27 cellular contexts compared by ENCODE assay signal in genomic region chr9:108600896-108601295, GRCh38.
"Had no signal": no experiment of that assay in that cellular context is flagged by ENCODE, and none has a peak within 500 bp of the region (broad histone marks: within the 10 kb centered on the region; RNA-seq: fewer than 3 reads in every experiment).

No MANE protein-coding gene starts in this region.

- H3K27ac Mint-ChIP-seq: stimulated activated memory B cell treated with anti-CD40 and anti-IgM and Interleukin-4, amounts not matched to agents 10 μg/mL and 1 μg/mL and 100 μg/mL, for 72 hours; stimulated activated naive B cell treated with anti-CD40 and anti-IgM and Interleukin-4, amounts not matched to agents 10 μg/mL and 1 μg/mL and 100 μg/mL, for 72 hours; stimulated activated naive CD8-positive, alpha-beta T cell treated with anti-CD3 and anti-CD28 coated beads, Interleukin-15, amount 100 ng/mL, for 72 hours; stimulated activated naive CD8-positive, alpha-beta T cell treated with anti-CD3 and anti-CD28 coated beads, Interleukin-15, Interleukin-2, amounts not matched to agents 100 ng/mL and 50 ng/mL, for 24 hours; type B pancreatic cell had no signal

- H3K27me3 ChIP-seq: stomach, suprapubic skin, testis, thyroid gland, tibial artery, tibial nerve, transverse colon, upper lobe of left lung, uterus, vagina had no signal

- ATAC-seq: stimulated activated memory B cell treated with anti-CD40 and anti-IgM and Interleukin-4, amounts not matched to agents 10 μg/mL and 1 μg/mL and 100 μg/mL, for 72 hours; stimulated activated naive B cell treated with anti-CD40 and anti-IgM and Interleukin-4, amounts not matched to agents 10 μg/mL and 1 μg/mL and 100 μg/mL, for 72 hours; stimulated activated naive CD8-positive, alpha-beta T cell treated with anti-CD3 and anti-CD28 coated beads, Interleukin-15, amount 100 ng/mL, for 72 hours; stimulated activated naive CD8-positive, alpha-beta T cell treated with anti-CD3 and anti-CD28 coated beads, Interleukin-15, Interleukin-2, amounts not matched to agents 100 U/mL and 50 U/mL, for 24 hours; upper lobe of right lung had no signal

- H3K4me3 Mint-ChIP-seq: stimulated activated memory B cell treated with anti-CD40 and anti-IgM and Interleukin-4, amounts not matched to agents 10 μg/mL and 1 μg/mL and 100 μg/mL, for 72 hours; stimulated activated naive B cell treated with anti-CD40 and anti-IgM and Interleukin-4, amounts not matched to agents 10 μg/mL and 1 μg/mL and 100 μg/mL, for 72 hours; stimulated activated naive CD8-positive, alpha-beta T cell treated with anti-CD3 and anti-CD28 coated beads, Interleukin-15, amount 100 ng/mL, for 72 hours; stimulated activated naive CD8-positive, alpha-beta T cell treated with anti-CD3 and anti-CD28 coated beads, Interleukin-15, Interleukin-2, amounts not matched to agents 100 ng/mL and 50 ng/mL, for 24 hours; type B pancreatic cell had no signal

- H3K27me3 Mint-ChIP-seq: stimulated activated memory B cell treated with anti-CD40 and anti-IgM and Interleukin-4, amounts not matched to agents 10 μg/mL and 1 μg/mL and 100 μg/mL, for 72 hours; stimulated activated naive B cell treated with anti-CD40 and anti-IgM and Interleukin-4, amounts not matched to agents 10 μg/mL and 1 μg/mL and 100 μg/mL, for 72 hours; stimulated activated naive CD8-positive, alpha-beta T cell treated with anti-CD3 and anti-CD28 coated beads, Interleukin-15, amount 100 ng/mL, for 72 hours; stimulated activated naive CD8-positive, alpha-beta T cell treated with anti-CD3 and anti-CD28 coated beads, Interleukin-15, Interleukin-2, amounts not matched to agents 100 ng/mL and 50 ng/mL, for 24 hours had no signal

- H3K36me3 ChIP-seq: stomach, suprapubic skin, thoracic aorta, thyroid gland, tibial artery, tibial nerve, transverse colon, upper lobe of left lung, upper lobe of right lung, uterus, vagina had no signal

- H3K27ac ChIP-seq: stomach, suprapubic skin, testis, thoracic aorta, thyroid gland, tibial artery, tibial nerve, transverse colon, upper lobe of left lung, upper lobe of right lung, uterus, vagina had no signal

- H3K4me1 ChIP-seq: testis, tibial artery, tibial nerve, transverse colon, upper lobe of left lung, upper lobe of right lung, uterus had no signal

- H3K36me3 Mint-ChIP-seq: stimulated activated memory B cell treated with anti-CD40 and anti-IgM and Interleukin-4, amounts not matched to agents 10 μg/mL and 1 μg/mL and 100 μg/mL, for 72 hours; stimulated activated naive B cell treated with anti-CD40 and anti-IgM and Interleukin-4, amounts not matched to agents 10 μg/mL and 1 μg/mL and 100 μg/mL, for 72 hours; type B pancreatic cell had no signal

- H3K4me3 ChIP-seq: stomach, suprapubic skin, testis, thoracic aorta, thyroid gland, tibial artery, tibial nerve, transverse colon, upper lobe of left lung, upper lobe of right lung, uterus, vagina had no signal

- H3K9me3 ChIP-seq: stomach, suprapubic skin, testis, thoracic aorta, thyroid gland, tibial artery, tibial nerve, transverse colon, upper lobe of left lung, upper lobe of right lung, uterus, vagina had no signal

- H3K4me1 Mint-ChIP-seq: stimulated activated memory B cell treated with anti-CD40 and anti-IgM and Interleukin-4, amounts not matched to agents 10 μg/mL and 1 μg/mL and 100 μg/mL, for 72 hours; stimulated activated naive B cell treated with anti-CD40 and anti-IgM and Interleukin-4, amounts not matched to agents 10 μg/mL and 1 μg/mL and 100 μg/mL, for 72 hours; stimulated activated naive CD8-positive, alpha-beta T cell treated with anti-CD3 and anti-CD28 coated beads, Interleukin-15, amount 100 ng/mL, for 72 hours had no signal

- DNase-seq: stimulated activated CD4-positive, alpha-beta T cell treated with anti-CD3 and anti-CD28 coated beads, Interleukin-2, amount 100 ng/mL, for 48 hours; stimulated activated CD4-positive, alpha-beta T cell treated with anti-CD3 and anti-CD28 coated beads, Interleukin-4, amount 100 ng/mL, for 1 hour; stimulated activated CD4-positive, alpha-beta T cell treated with anti-CD3 and anti-CD28 coated beads, Interleukin-4, amount 100 ng/mL, for 24 hours; stimulated activated CD4-positive, alpha-beta T cell treated with anti-CD3 and anti-CD28 coated beads, Interleukin-4, amount 100 ng/mL, for 4 hours; stimulated activated CD8-positive, alpha-beta memory T cell treated with anti-CD3 and anti-CD28 coated beads, Interleukin-4, amount 100 ng/mL, for 48 hours; stimulated activated naive B cell treated with anti-CD40 and anti-IgM and Interleukin-4, amounts not matched to agents 10 μg/mL and 1 μg/mL and 100 μg/mL, for 72 hours; stimulated activated naive CD4-positive, alpha-beta T cell; stimulated activated naive CD4-positive, alpha-beta T cell treated with Interleukin-2 at 50 U/mL for 16 hours; stimulated activated naive CD8-positive, alpha-beta T cell treated with anti-CD3 and anti-CD28 coated beads, Interleukin-15, amount 100 ng/mL, for 72 hours; stimulated activated naive CD8-positive, alpha-beta T cell treated with anti-CD3 and anti-CD28 coated beads, Interleukin-15, Interleukin-2, amounts not matched to agents 100 U/mL and 50 U/mL, for 24 hours; stomach; substantia nigra; testis; thyroid gland; tibial artery; transverse colon; trophoblast cell; upper lobe of left lung; upper lobe of right lung; uterus had no signal

- H3K9me3 Mint-ChIP-seq: stimulated activated memory B cell treated with anti-CD40 and anti-IgM and Interleukin-4, amounts not matched to agents 10 μg/mL and 1 μg/mL and 100 μg/mL, for 72 hours; stimulated activated naive B cell treated with anti-CD40 and anti-IgM and Interleukin-4, amounts not matched to agents 10 μg/mL and 1 μg/mL and 100 μg/mL, for 72 hours; stimulated activated naive CD8-positive, alpha-beta T cell treated with anti-CD3 and anti-CD28 coated beads, Interleukin-15, Interleukin-2, amounts not matched to agents 100 ng/mL and 50 ng/mL, for 24 hours; type B pancreatic cell had no signal
